In genomic region chr3:123584988-123585937, GRCh38 we compare ENCODE assay signal across 8 cellular contexts. TPM values are rescaled to one million over a fixed set of nuclear protein-coding genes. Genes with fewer than 3 reads are reported as not detected.
DNase-seq lines count a peak whose midpoint lies in the region; ATAC-seq and TF ChIP-seq lines count a peak whose summit lies in the region.

A gene with protein sequence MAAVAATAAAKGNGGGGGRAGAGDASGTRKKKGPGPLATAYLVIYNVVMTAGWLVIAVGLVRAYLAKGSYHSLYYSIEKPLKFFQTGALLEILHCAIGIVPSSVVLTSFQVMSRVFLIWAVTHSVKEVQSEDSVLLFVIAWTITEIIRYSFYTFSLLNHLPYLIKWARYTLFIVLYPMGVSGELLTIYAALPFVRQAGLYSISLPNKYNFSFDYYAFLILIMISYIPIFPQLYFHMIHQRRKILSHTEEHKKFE (minus strand): TSS chr3:123585053. CDS start chr3:123585027, 26 bp downstream.

- H3K27ac ChIP-seq in SU-DHL-6 (ENCODE audit: low read depth, low read length) (peak within 1 kb of the TSS; percentile 34), ovary (peak within 1 kb of the TSS; percentile 75 to 91), thyroid gland (peak within 1 kb of the TSS; percentile 90 to 97 (median 97))

- peak within 1 kb of the TSS; percentile 69 for H3K9ac ChIP-seq in SU-DHL-6 (ENCODE audit: low read length)

- no peaks in the 10 kb centered on the region for H3K9me2 ChIP-seq in SU-DHL-6 (replicated peaks; ENCODE audit: insufficient read depth, low read length)

- no peaks in the 10 kb centered on the region; the same call in 1 of the 2 replicates for H3K9me3 ChIP-seq in SU-DHL-6 (ENCODE audit: insufficient read depth, low read length)
- H3K9me3 ChIP-seq in ovary, result no peaks in the 10 kb centered on the region
- no peaks in the 10 kb centered on the region for H3K9me3 ChIP-seq in thyroid gland

- POLR2A ChIA-PET in activated naive CD8-positive, alpha-beta T cell treated with anti-CD3 and anti-CD28 coated beads, Interleukin-2, amount 10 ng/mL, durations not matched to agents 7 days and 5 days (lab: Charles Lee), result interaction anchor here (0.6 to 1.2 kb wide), 2 partner anchors 41 to 92 kb away, joined by 3 read pairs; no protein-coding TSS in a partner anchor

- intact Hi-C loops in Right ventricle myocardium inferior (cut with DNase I) (no loop called here), ovary (cut with DNase I) (no loop called here), thyroid gland (cut with DNase I) (no loop called here)

- peak within 1 kb of the TSS; percentile 75 for H3K27ac Mint-ChIP-seq in activated naive CD8-positive, alpha-beta T cell treated with anti-CD3 and anti-CD28 coated beads, Interleukin-2, amount 10 ng/mL, durations not matched to agents 7 days and 5 days

- H3K9me3 Mint-ChIP-seq in activated naive CD8-positive, alpha-beta T cell treated with anti-CD3 and anti-CD28 coated beads, Interleukin-2, amount 10 ng/mL, durations not matched to agents 7 days and 5 days, result peaks cover 4% of the 10 kb centered on the region

- no peak within 1 kb of the TSS for H3K4me3 Mint-ChIP-seq in activated naive CD8-positive, alpha-beta T cell treated with anti-CD3 and anti-CD28 coated beads, Interleukin-2, amount 10 ng/mL, durations not matched to agents 7 days and 5 days

- peak within 1 kb of the TSS; percentile 68 for H3K4me2 ChIP-seq in SU-DHL-6 (ENCODE audit: low read depth, low read length, poor library complexity, severe bottlenecking)

- H3K27me3 Mint-ChIP-seq in activated naive CD8-positive, alpha-beta T cell treated with anti-CD3 and anti-CD28 coated beads, Interleukin-2, amount 10 ng/mL, durations not matched to agents 7 days and 5 days, result no peaks in the 10 kb centered on the region

- 0 to 1% (median 1%) methylated on average over 34 to 53 of the region's 54 CpGs for WGBS in ovary, 3 donors
- WGBS in thyroid gland, 2 donors, result 0% methylated on average over 27 to 34 of the region's 54 CpGs

- H3F3A ChIP-seq in SU-DHL-6 (ENCODE audit: insufficient read depth), result peaks cover 7% of the 10 kb centered on the region

- H3K4me3 ChIP-seq in SU-DHL-6 (ENCODE audit: insufficient read depth, low read length, poor library complexity, severe bottlenecking), result peak within 1 kb of the TSS; percentile 60
- H3K4me3 ChIP-seq in ovary, result peak within 1 kb of the TSS; percentile 93
- peak within 1 kb of the TSS; percentile 61 to 94 (median 71) for H3K4me3 ChIP-seq in thyroid gland (replicated peaks in 1 of 3)

- H3K27me3 ChIP-seq in SU-DHL-6 (ENCODE audit: low read length), result no peaks in the 10 kb centered on the region
- no peaks in the 10 kb centered on the region for H3K27me3 ChIP-seq in ovary
- no peaks in the 10 kb centered on the region for H3K27me3 ChIP-seq in thyroid gland

- H3K4me1 ChIP-seq in ovary (ENCODE audit: insufficient read depth), result peaks cover 3% of the 10 kb centered on the region
- peaks cover 0 to 15% of the 10 kb centered on the region in 2 donors for H3K4me1 ChIP-seq in thyroid gland

- H2AFZ ChIP-seq in SU-DHL-6 (ENCODE audit: low read depth, low read length, severe bottlenecking), result peak within 1 kb of the TSS; percentile 99

- TF ChIP-seq POLR2A in GM10847 (IDR thresholded peaks at IDR 0.05; ENCODE audit: extremely low read depth, insufficient read length), result peak; percentile 94
- peak; percentile 44 for TF ChIP-seq POLR2A in ovary (IDR thresholded peaks at IDR 0.05)
- TF ChIP-seq POLR2A in thyroid gland (IDR thresholded peaks at IDR 0.05), result peak in 1 of 2 donors; percentile 95

- no peaks in the 10 kb centered on the region for H4K20me1 ChIP-seq in SU-DHL-6 (ENCODE audit: low read depth, low read length)

- H3K36me3 Mint-ChIP-seq in activated naive CD8-positive, alpha-beta T cell treated with anti-CD3 and anti-CD28 coated beads, Interleukin-2, amount 10 ng/mL, durations not matched to agents 7 days and 5 days, result peaks cover 32% of the 10 kb centered on the region

- peak; percentile 88 for ATAC-seq in HG02678 (IDR thresholded peaks at IDR 0.05; ENCODE audit: unreplicated experiment)
- peak; percentile 93 for ATAC-seq in activated naive CD8-positive, alpha-beta T cell treated with anti-CD3 and anti-CD28 coated beads, Interleukin-2, amount 10 ng/mL, durations not matched to agents 7 days and 5 days (ENCODE audit: low read depth)
- peak; percentile 99 for ATAC-seq in Right ventricle myocardium inferior

- DNase-seq in NCI-H128 (lab: John Stamatoyannopoulos, UW; ENCODE audit: unreplicated experiment), result peak; percentile 98
- DNase-seq in activated naive CD8-positive, alpha-beta T cell treated with anti-CD3 and anti-CD28 coated beads, Interleukin-2, amount 10 ng/mL, durations not matched to agents 7 days and 5 days, result peak; percentile 94
- DNase-seq in Right ventricle myocardium inferior (ENCODE audit: missing footprints), result peak; percentile 98
- peak; percentile 94 to 97 (median 96) for DNase-seq in ovary
- DNase-seq in thyroid gland, result peak; percentile 97

- H3K4me1 Mint-ChIP-seq in activated naive CD8-positive, alpha-beta T cell treated with anti-CD3 and anti-CD28 coated beads, Interleukin-2, amount 10 ng/mL, durations not matched to agents 7 days and 5 days, result peaks cover 15% of the 10 kb centered on the region

- no peak for TF ChIP-seq EP300 in ovary (IDR thresholded peaks at IDR 0.05)

- TF ChIP-seq CTCF in SU-DHL-6 (IDR thresholded peaks at IDR 0.05; ENCODE audit: insufficient read depth, low read length, poor library complexity, severe bottlenecking) (no peak), ovary (IDR thresholded peaks at IDR 0.05) (no peak), thyroid gland (IDR thresholded peaks at IDR 0.05) (peak in 1 of 6 experiments; percentile 4)

- 0 out of 2 replicates have a peak, but pooled peaks cover 3% of the 10 kb centered on the region for H3K36me3 ChIP-seq in SU-DHL-6 (ENCODE audit: low read length)
- H3K36me3 ChIP-seq in ovary, result no peaks in the 10 kb centered on the region
- H3K36me3 ChIP-seq in thyroid gland, result no peaks in the 10 kb centered on the region

- H3K79me2 ChIP-seq in SU-DHL-6 (ENCODE audit: insufficient read depth, low read length), result no peaks in the 10 kb centered on the region

RNA-seq across cellular contexts. Expression of the gene that starts here (rescaled TPM):
- total RNA-seq in activated naive CD8-positive, alpha-beta T cell treated with anti-CD3 and anti-CD28 coated beads, Interleukin-2, amount 10 ng/mL, durations not matched to agents 7 days and 5 days, result 10 to 100 TPM; 19.3 to 21.9 TPM
- 12.1 TPM for total RNA-seq in Right ventricle myocardium inferior
- total RNA-seq in ovary, result 10 to 100 TPM; 12.6 to 33.2 (median 20.9) TPM
- polyA plus RNA-seq in ovary, result 10 to 100 TPM; 13.1 to 22.2 TPM
- total RNA-seq in thyroid gland, result 10 to 100 TPM; 27.8 to 38.3 (median 32.2) TPM

Comparison
In these comparisons a context has a peak if more than half of its experiments do, and no peak if none do; other contexts are left out.
1. Peak in every context shown above with its lines: DNase-seq, ATAC-seq, H3K4me3 ChIP-seq and H3K27ac ChIP-seq.
2. H3K27ac ChIP-seq: peak in every context shown above with its lines; median percentile 97 in thyroid gland; 83 in ovary; 34 in SU-DHL-6.